ENCODE assay signal across 1 cellular context in the genomic region with DNA sequence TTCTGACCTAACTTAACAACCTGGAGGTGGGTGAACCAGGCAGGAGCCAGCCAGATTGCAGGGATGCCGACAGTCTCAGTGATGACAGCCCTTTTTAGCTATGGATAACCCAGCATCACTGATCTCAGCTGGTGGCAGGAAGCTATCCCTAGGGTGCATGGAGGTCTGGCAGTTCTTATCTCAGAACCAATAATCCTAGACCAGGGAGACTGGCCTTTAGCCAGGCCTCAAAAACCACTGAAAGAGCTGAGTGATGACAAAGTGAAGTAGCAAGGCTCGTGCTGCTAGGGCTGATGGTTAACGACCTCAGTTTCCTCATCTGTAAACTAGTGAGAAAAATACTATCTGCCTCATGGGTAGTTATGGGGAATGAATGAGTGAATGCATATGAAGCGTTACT.
TF ChIP-seq lines count a peak whose summit lies in the region.

No MANE protein-coding gene starts in this region.

TF ChIP-seq in H1, 55 proteins besides CTCF, POLR2A, EP300 and RAD21:
- TF ChIP-seq KDM4A (IDR thresholded peaks at IDR 0.05; ENCODE audit: low read depth, low read length, severe bottlenecking): no peak
- no peak for TF ChIP-seq EGR1 (IDR thresholded peaks at IDR 0.05; ENCODE audit: borderline replicate concordance, low read depth, low read length)
- no peak for TF ChIP-seq SIRT6 (IDR thresholded peaks at IDR 0.05; ENCODE audit: low read length)
- no peak for TF ChIP-seq ASH2L (IDR thresholded peaks at IDR 0.05; ENCODE audit: low read length)
- TF ChIP-seq SP4 (IDR thresholded peaks at IDR 0.05; ENCODE audit: low read length): no peak
- no peak for TF ChIP-seq TAF1 (IDR thresholded peaks at IDR 0.05; ENCODE audit: low read depth, low read length)
- TF ChIP-seq SP1 (IDR thresholded peaks at IDR 0.05; ENCODE audit: low read depth, low read length): no peak
- TF ChIP-seq CHD2 (IDR thresholded peaks at IDR 0.05; ENCODE audit: low read length): no peak
- TF ChIP-seq, protein P1, sequence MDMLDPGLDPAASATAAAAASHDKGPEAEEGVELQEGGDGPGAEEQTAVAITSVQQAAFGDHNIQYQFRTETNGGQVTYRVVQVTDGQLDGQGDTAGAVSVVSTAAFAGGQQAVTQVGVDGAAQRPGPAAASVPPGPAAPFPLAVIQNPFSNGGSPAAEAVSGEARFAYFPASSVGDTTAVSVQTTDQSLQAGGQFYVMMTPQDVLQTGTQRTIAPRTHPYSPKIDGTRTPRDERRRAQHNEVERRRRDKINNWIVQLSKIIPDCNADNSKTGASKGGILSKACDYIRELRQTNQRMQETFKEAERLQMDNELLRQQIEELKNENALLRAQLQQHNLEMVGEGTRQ (IDR thresholded peaks at IDR 0.05; ENCODE audit: low read length): no peak
- no peak for TF ChIP-seq JUN (IDR thresholded peaks at IDR 0.05; ENCODE audit: low read depth, low read length)
- no peak for TF ChIP-seq NANOG (IDR thresholded peaks at IDR 0.05; ENCODE audit: insufficient read depth, low read depth, low read length, poor library complexity, severe bottlenecking)
- TF ChIP-seq, protein P2, sequence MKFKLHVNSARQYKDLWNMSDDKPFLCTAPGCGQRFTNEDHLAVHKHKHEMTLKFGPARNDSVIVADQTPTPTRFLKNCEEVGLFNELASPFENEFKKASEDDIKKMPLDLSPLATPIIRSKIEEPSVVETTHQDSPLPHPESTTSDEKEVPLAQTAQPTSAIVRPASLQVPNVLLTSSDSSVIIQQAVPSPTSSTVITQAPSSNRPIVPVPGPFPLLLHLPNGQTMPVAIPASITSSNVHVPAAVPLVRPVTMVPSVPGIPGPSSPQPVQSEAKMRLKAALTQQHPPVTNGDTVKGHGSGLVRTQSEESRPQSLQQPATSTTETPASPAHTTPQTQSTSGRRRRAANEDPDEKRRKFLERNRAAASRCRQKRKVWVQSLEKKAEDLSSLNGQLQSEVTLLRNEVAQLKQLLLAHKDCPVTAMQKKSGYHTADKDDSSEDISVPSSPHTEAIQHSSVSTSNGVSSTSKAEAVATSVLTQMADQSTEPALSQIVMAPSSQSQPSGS (IDR thresholded peaks at IDR 0.05; ENCODE audit: low read length): no peak
- no peak for TF ChIP-seq GABPA (IDR thresholded peaks at IDR 0.05; ENCODE audit: borderline replicate concordance, insufficient read depth, low read length)
- no peak for TF ChIP-seq POLR2AphosphoS5 (IDR thresholded peaks at IDR 0.05; ENCODE audit: low read depth, low read length)
- TF ChIP-seq SIN3A (conservative IDR thresholded peaks at IDR 0.05 in 1 of 2, IDR thresholded peaks at IDR 0.05 in 1 of 2; ENCODE audit: low read depth in 1 of 2, low read length in 2 of 2): no peak
- TF ChIP-seq HDAC6 (IDR thresholded peaks at IDR 0.05; ENCODE audit: low read depth, low read length): no peak
- no peak for TF ChIP-seq SRF (IDR thresholded peaks at IDR 0.05; ENCODE audit: low read depth, low read length)
- TF ChIP-seq GTF2F1 (IDR thresholded peaks at IDR 0.05; ENCODE audit: borderline replicate concordance, low read depth, low read length): no peak
- no peak for TF ChIP-seq CHD1 (IDR thresholded peaks at IDR 0.05; ENCODE audit: low read depth, low read length)
- no peak for TF ChIP-seq POU5F1 (IDR thresholded peaks at IDR 0.05; ENCODE audit: low read depth, low read length)
